Comparison of ENCODE assay signal across 14 cellular contexts in genomic region chr3:39112113-39112512, GRCh38. TPM values are rescaled to one million over a fixed set of nuclear protein-coding genes. Genes with fewer than 3 reads are reported as not detected.
DNase-seq lines count a peak whose midpoint lies in the region; ATAC-seq and TF ChIP-seq lines count a peak whose summit lies in the region.
"Had no signal": no experiment of that assay in that cellular context is flagged by ENCODE, and none has a peak within 500 bp of the region (broad histone marks: within the 10 kb centered on the region; RNA-seq: fewer than 3 reads in every experiment).

No MANE protein-coding gene starts in this region.

- H3K4me3 ChIP-seq in endodermal cell (ENCODE audit: low read length) (no peak overlapping the region), sigmoid colon (no peak overlapping the region)
- H3K4me3 ChIP-seq: A549, GM12878, HAP-1 had no signal

- peaks cover 15% of the 10 kb centered on the region for H3K4me1 Mint-ChIP-seq in activated T-helper 17 cell treated with anti-CD3 and anti-CD28 coated beads, Interleukin-2, amount 50 U/mL, for 72 hours
- peaks cover 7% of the 10 kb centered on the region for H3K4me1 Mint-ChIP-seq in endodermal cell
- peaks cover 20 to 21% of the 10 kb centered on the region in 2 donors for H3K4me1 Mint-ChIP-seq in natural killer cell treated with Interleukin-12 subunit alpha and Interleukin-12 subunit beta and Interleukin-15 and Interleukin-18, amount 100 ng/mL, for 72 hours (ENCODE audit: low read depth in 2 of 2)

- H3K9me3 Mint-ChIP-seq in activated T-helper 17 cell treated with anti-CD3 and anti-CD28 coated beads, Interleukin-2, amount 50 U/mL, for 72 hours = no peaks in the 10 kb centered on the region
- H3K9me3 Mint-ChIP-seq in endodermal cell = no peaks in the 10 kb centered on the region
- no peaks in the 10 kb centered on the region for H3K9me3 Mint-ChIP-seq in natural killer cell treated with Interleukin-12 subunit alpha and Interleukin-12 subunit beta and Interleukin-15 and Interleukin-18, amount 100 ng/mL, for 72 hours
- H3K9me3 Mint-ChIP-seq: CD4-positive, alpha-beta memory T cell had no signal

- H3K27ac ChIP-seq in endodermal cell (ENCODE audit: low read depth, low read length) = no peak overlapping the region
- no peak overlapping the region for H3K27ac ChIP-seq in sigmoid colon
- H3K27ac ChIP-seq: A549, C4-2B had no signal

- no peak for ATAC-seq in activated T-helper 17 cell treated with anti-CD3 and anti-CD28 coated beads, Interleukin-2, amount 50 U/mL, for 72 hours (replicated peaks)
- ATAC-seq in natural killer cell treated with Interleukin-12 subunit alpha and Interleukin-12 subunit beta and Interleukin-15 and Interleukin-18, amount 100 ng/mL, for 72 hours = no peak
- ATAC-seq: A549, GM12878 had no signal

- intact Hi-C loops in sigmoid colon (cut with DNase I) = no loop called here

- WGBS in endodermal cell (ENCODE audit: insufficient coverage in 1 of 2, insufficient read length in 1 of 2), 2 experiments = 85 to 88% methylated on average over 2 to 3 of the region's 3 CpGs
- WGBS in sigmoid colon, 2 donors = 95% methylated on average over 3 of the region's 3 CpGs

- no peak for TF ChIP-seq EP300 in sigmoid colon (IDR thresholded peaks at IDR 0.05)

- no peak for TF ChIP-seq POLR2A in sigmoid colon (IDR thresholded peaks at IDR 0.05)

- H3K36me3 Mint-ChIP-seq in activated T-helper 17 cell treated with anti-CD3 and anti-CD28 coated beads, Interleukin-2, amount 50 U/mL, for 72 hours (ENCODE audit: low read depth) = peaks cover 7% of the 10 kb centered on the region
- H3K36me3 Mint-ChIP-seq in endodermal cell (ENCODE audit: low read depth) = no peaks in the 10 kb centered on the region
- H3K36me3 Mint-ChIP-seq in natural killer cell treated with Interleukin-12 subunit alpha and Interleukin-12 subunit beta and Interleukin-15 and Interleukin-18, amount 100 ng/mL, for 72 hours = no peaks in the 10 kb centered on the region

- H3K27me3 Mint-ChIP-seq in activated T-helper 17 cell treated with anti-CD3 and anti-CD28 coated beads, Interleukin-2, amount 50 U/mL, for 72 hours = no peaks in the 10 kb centered on the region
- H3K27me3 Mint-ChIP-seq in endodermal cell (ENCODE audit: insufficient read depth) = peaks cover 6% of the 10 kb centered on the region
- peaks cover 6 to 13% of the 10 kb centered on the region in 2 donors for H3K27me3 Mint-ChIP-seq in natural killer cell treated with Interleukin-12 subunit alpha and Interleukin-12 subunit beta and Interleukin-15 and Interleukin-18, amount 100 ng/mL, for 72 hours
- H3K27me3 Mint-ChIP-seq: CD4-positive, alpha-beta memory T cell had no signal

- DNase-seq in endodermal cell (peak; percentile 31), sigmoid colon (peak; percentile 46), SW480 (ENCODE audit: low spot score) (no peak), ureter (ENCODE audit: low spot score) (no peak)
- peak; percentile 26 for DNase-seq in natural killer cell treated with Interleukin-12 subunit alpha and Interleukin-12 subunit beta and Interleukin-15 and Interleukin-18, amount 100 ng/mL, for 72 hours (ENCODE audit: low spot score)
- DNase-seq in activated CD4-positive, alpha-beta T cell treated with anti-CD3 and anti-CD28 coated beads for 1 hour = no peak
- DNase-seq: BE2C; CD4-positive, alpha-beta memory T cell; DMS79 had no signal

- H3K36me3 ChIP-seq in endodermal cell (ENCODE audit: control insufficient read depth, insufficient read depth, low read length) (no peaks in the 10 kb centered on the region), sigmoid colon (peaks cover 0 to 9% (median 0%) of the 10 kb centered on the region in 4 donors)
- H3K36me3 ChIP-seq: BE2C, HAP-1 had no signal

- H3K4me3 Mint-ChIP-seq in activated T-helper 17 cell treated with anti-CD3 and anti-CD28 coated beads, Interleukin-2, amount 50 U/mL, for 72 hours = no peak overlapping the region
- H3K4me3 Mint-ChIP-seq in endodermal cell = no peak overlapping the region
- no peak overlapping the region for H3K4me3 Mint-ChIP-seq in natural killer cell treated with Interleukin-12 subunit alpha and Interleukin-12 subunit beta and Interleukin-15 and Interleukin-18, amount 100 ng/mL, for 72 hours
- H3K4me3 Mint-ChIP-seq: CD4-positive, alpha-beta memory T cell had no signal

- no peak overlapping the region for H3K9ac ChIP-seq in endodermal cell (ENCODE audit: extremely low read depth, low read length, poor library complexity, severe bottlenecking)

- no peaks in the 10 kb centered on the region for H3K27me3 ChIP-seq in endodermal cell (ENCODE audit: control insufficient read depth, insufficient read depth, low read length, poor library complexity, severe bottlenecking)
- no peaks in the 10 kb centered on the region for H3K27me3 ChIP-seq in sigmoid colon
- H3K27me3 ChIP-seq: BE2C had no signal

- peak overlapping the region; percentile 44 for H3K27ac Mint-ChIP-seq in activated T-helper 17 cell treated with anti-CD3 and anti-CD28 coated beads, Interleukin-2, amount 50 U/mL, for 72 hours
- no peak overlapping the region for H3K27ac Mint-ChIP-seq in endodermal cell
- no peak overlapping the region for H3K27ac Mint-ChIP-seq in natural killer cell treated with Interleukin-12 subunit alpha and Interleukin-12 subunit beta and Interleukin-15 and Interleukin-18, amount 100 ng/mL, for 72 hours

- no peak for TF ChIP-seq CTCF in endodermal cell (conservative IDR thresholded peaks at IDR 0.05)
- no peak for TF ChIP-seq CTCF in sigmoid colon (IDR thresholded peaks at IDR 0.05)

- no peaks in the 10 kb centered on the region for H3K4me1 ChIP-seq in endodermal cell (ENCODE audit: control insufficient read depth, insufficient read depth, low read length)
- H3K4me1 ChIP-seq in sigmoid colon = peaks cover 0 to 13% (median 9%) of the 10 kb centered on the region in 4 donors
- H3K4me1 ChIP-seq: BE2C had no signal

- no peaks in the 10 kb centered on the region for H3K9me3 ChIP-seq in endodermal cell (ENCODE audit: control insufficient read depth, low read length)
- no peaks in the 10 kb centered on the region for H3K9me3 ChIP-seq in sigmoid colon
- H3K9me3 ChIP-seq: A549, BE2C, HAP-1 had no signal

RNA-seq across cellular contexts. Expression of gene TTC21A, which starts 4.6 kb away (rescaled TPM):
- 1 to 10 TPM; 2.7 to 4.7 TPM for total RNA-seq in activated T-helper 17 cell treated with anti-CD3 and anti-CD28 coated beads, Interleukin-2, amount 50 U/mL, for 72 hours
- 1 to 10 TPM; 5.7 to 5.8 TPM for total RNA-seq in endodermal cell
- polyA plus RNA-seq in endodermal cell (2013, experiment 1 of 2) = 8.1 TPM
- 7.0 TPM for polyA plus RNA-seq in endodermal cell (2013, experiment 2 of 2)
- total RNA-seq in natural killer cell treated with Interleukin-12 subunit alpha and Interleukin-12 subunit beta and Interleukin-15 and Interleukin-18, amount 100 ng/mL, for 72 hours = 1 to 10 TPM in 1 of 2 donors, under 1 TPM in 1; 0.12 to 1.8 TPM
- total RNA-seq in sigmoid colon = 1 to 10 TPM; 2.9 to 7.1 (median 4.4) TPM
- polyA plus RNA-seq in sigmoid colon = 1 to 10 TPM in 2 of 3 donors, under 1 TPM in 1; 0.60 to 6.0 (median 2.8) TPM
- total RNA-seq in ureter = 19.7 TPM

RNA-seq across cellular contexts. Expression of gene GORASP1, which starts 4.7 kb away (rescaled TPM):
- 10 to 100 TPM; 21.2 to 24.2 TPM for total RNA-seq in activated T-helper 17 cell treated with anti-CD3 and anti-CD28 coated beads, Interleukin-2, amount 50 U/mL, for 72 hours
- 10 to 100 TPM; 47.4 to 48.9 TPM for total RNA-seq in endodermal cell
- 34.8 TPM for polyA plus RNA-seq in endodermal cell (2013, experiment 1 of 2)
- 28.4 TPM for polyA plus RNA-seq in endodermal cell (2013, experiment 2 of 2)
- 10 to 100 TPM; 12.9 to 16.6 TPM for total RNA-seq in natural killer cell treated with Interleukin-12 subunit alpha and Interleukin-12 subunit beta and Interleukin-15 and Interleukin-18, amount 100 ng/mL, for 72 hours
- 10 to 100 TPM; 43.5 to 49.9 (median 48.9) TPM for total RNA-seq in sigmoid colon
- polyA plus RNA-seq in sigmoid colon = 10 to 100 TPM; 35.4 to 54.5 (median 40.7) TPM
- total RNA-seq in ureter = 92.2 TPM

RNA-seq across cellular contexts. Expression of gene CSRNP1, which starts 41.3 kb away (rescaled TPM):
- 100 to 1,000 TPM in 1 of 2 donors, 10 to 100 TPM in 1; 42.9 to 145 TPM for total RNA-seq in activated T-helper 17 cell treated with anti-CD3 and anti-CD28 coated beads, Interleukin-2, amount 50 U/mL, for 72 hours
- total RNA-seq in endodermal cell = 10 to 100 TPM in 1 of 2 donors, 1 to 10 TPM in 1; 9.2 to 11.1 TPM
- polyA plus RNA-seq in endodermal cell (2013, experiment 1 of 2) = 7.5 TPM
- polyA plus RNA-seq in endodermal cell (2013, experiment 2 of 2) = 8.0 TPM
- total RNA-seq in natural killer cell treated with Interleukin-12 subunit alpha and Interleukin-12 subunit beta and Interleukin-15 and Interleukin-18, amount 100 ng/mL, for 72 hours = 10 to 100 TPM; 10.8 to 18.4 TPM
- 100 to 1,000 TPM in 1 of 4 donors, 10 to 100 TPM in 3; 12.8 to 135 (median 21.9) TPM for total RNA-seq in sigmoid colon
- 10 to 100 TPM; 15.6 to 26.7 (median 16.9) TPM for polyA plus RNA-seq in sigmoid colon
- total RNA-seq in ureter = 32.1 TPM

Comparison
In these comparisons a context has a peak if more than half of its experiments do, and no peak if none do; other contexts are left out.
1. DNase-seq: peak in endodermal cell (single experiment), natural killer cell treated with Interleukin-12 subunit alpha and Interleukin-12 subunit beta and Interleukin-15 and Interleukin-18, amount 100 ng/mL, for 72 hours (single experiment) and sigmoid colon (single experiment); none in SW480 (single experiment), activated CD4-positive, alpha-beta T cell treated with anti-CD3 and anti-CD28 coated beads for 1 hour (single experiment) and ureter (single experiment).